19 cellular contexts compared by ENCODE assay signal in the genomic region with DNA sequence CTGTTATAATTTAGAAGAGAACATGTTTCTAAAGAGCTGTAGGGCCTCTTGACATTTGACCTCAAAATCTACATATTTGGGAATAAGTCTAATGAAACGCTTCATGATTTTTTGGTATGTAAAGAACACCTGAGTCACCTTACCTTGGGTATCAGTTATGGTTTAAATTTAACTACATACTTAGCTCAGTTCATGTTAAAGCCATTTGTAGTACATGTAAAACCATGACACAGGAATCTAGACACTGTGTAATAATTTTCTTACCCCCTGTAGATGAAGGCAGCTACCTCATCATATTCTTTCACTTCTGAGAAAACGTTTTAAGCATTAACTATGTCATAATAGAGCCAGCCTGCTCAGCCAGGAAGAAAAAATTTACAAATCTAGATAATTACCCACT.
"Had no signal": no experiment of that assay in that cellular context is flagged by ENCODE, and none has a peak within 500 bp of the region (broad histone marks: within the 10 kb centered on the region; RNA-seq: fewer than 3 reads in every experiment).

No MANE protein-coding gene starts in this region.

- DNase-seq: dermis blood vessel endothelial cell; dorsolateral prefrontal cortex; effector CD4-positive, alpha-beta T cell; effector memory CD4-positive, alpha-beta T cell; foreskin keratinocyte; glutamatergic neuron; head of caudate nucleus; heart right ventricle; hippocampal formation; left cardiac atrium; left lung; left ventricle myocardium superior; lower lobe of right lung; mesenchymal stem cell; mucosa of descending colon; naive B cell had no signal

- H3K4me3 ChIP-seq: coronary artery, dorsolateral prefrontal cortex, esophagus muscularis mucosa, gastroesophageal sphincter, heart right ventricle, left lung, lower lobe of right lung, mucosa of descending colon had no signal

- H3K27ac ChIP-seq: coronary artery, dorsolateral prefrontal cortex, esophagus muscularis mucosa, foreskin keratinocyte, gastroesophageal sphincter, heart right ventricle, left lung, lower lobe of right lung had no signal

- H3K9me3 ChIP-seq: esophagus muscularis mucosa, gastroesophageal sphincter, heart right ventricle, left lung, lower lobe of right lung, mucosa of descending colon had no signal

- ATAC-seq: foreskin keratinocyte, gastroesophageal sphincter, heart right ventricle, left cardiac atrium, left lung, left ventricle myocardium superior, lower lobe of right lung, mucosa of descending colon had no signal

- H3K36me3 ChIP-seq: esophagus muscularis mucosa, gastroesophageal sphincter, heart right ventricle, left lung, lower lobe of right lung had no signal
